Comparison of ENCODE assay signal across 18 cellular contexts in the genomic region with DNA sequence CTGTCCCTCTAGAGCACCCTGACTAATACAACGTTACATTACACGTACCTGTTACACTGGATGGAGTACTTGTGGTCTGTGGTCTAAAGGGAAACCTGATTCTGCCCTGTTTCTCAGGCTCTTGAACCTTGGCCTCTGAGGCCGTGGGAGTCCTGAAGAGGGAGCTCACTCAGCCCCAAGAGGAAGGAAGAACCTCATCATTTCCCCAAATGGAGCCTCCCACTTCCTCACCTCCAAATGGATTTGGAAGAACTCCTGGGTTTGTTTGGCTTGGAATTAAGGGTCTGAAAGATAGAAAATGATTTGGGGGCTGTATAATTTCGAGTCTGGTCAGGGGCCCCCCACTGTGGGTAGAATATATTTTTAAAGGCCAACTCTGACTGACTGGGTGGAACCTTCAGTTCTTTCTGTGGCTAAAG.
DNase-seq lines count a peak whose midpoint lies in the region; ATAC-seq and TF ChIP-seq lines count a peak whose summit lies in the region.
"Had no signal": no experiment of that assay in that cellular context is flagged by ENCODE, and none has a peak within 500 bp of the region (broad histone marks: within the 10 kb centered on the region; RNA-seq: fewer than 3 reads in every experiment).

No MANE protein-coding gene starts in this region.

- TF ChIP-seq CTCF in left ventricle myocardium inferior (IDR thresholded peaks at IDR 0.05; ENCODE audit: borderline replicate concordance): no peak
- no peak for TF ChIP-seq CTCF in upper lobe of left lung (IDR thresholded peaks at IDR 0.05)

- peaks cover 3% of the 10 kb centered on the region for H3K36me3 ChIP-seq in left ventricle myocardium inferior
- no peaks in the 10 kb centered on the region for H3K36me3 ChIP-seq in upper lobe of left lung
- H3K36me3 ChIP-seq: pancreas, tibial nerve had no signal

- H3K27me3 ChIP-seq in left ventricle myocardium inferior (ENCODE audit: low read depth) (no peaks in the 10 kb centered on the region), upper lobe of left lung (no peaks in the 10 kb centered on the region)
- H3K27me3 ChIP-seq: dorsolateral prefrontal cortex, pancreas, tibial nerve had no signal

- TF ChIP-seq EP300 in upper lobe of left lung (IDR thresholded peaks at IDR 0.05): no peak

- ATAC-seq in Right ventricle myocardium superior (ENCODE audit: poor library complexity): no peak
- peak; percentile 62 for ATAC-seq in GM21786 (IDR thresholded peaks at IDR 0.05; ENCODE audit: unreplicated experiment)
- ATAC-seq in HG03432 (IDR thresholded peaks at IDR 0.05; ENCODE audit: unreplicated experiment): peak; percentile 87
- ATAC-seq in upper lobe of left lung (ENCODE audit: low FRiP score in 2 of 2): no peak
- ATAC-seq: activated T-cell treated with anti-CD3 and anti-CD28 coated beads, Interleukin-2, amount 50 U/mL, for 4 hours; Panc1; pancreas had no signal

- DNase-seq in left ventricle myocardium inferior: no peak
- no peak for DNase-seq in Right ventricle myocardium superior
- no peak for DNase-seq in upper lobe of left lung
- DNase-seq in cerebellum (ENCODE audit: low spot score): no peak
- DNase-seq in NCI-H1694 (lab: John Stamatoyannopoulos, UW): no peak
- no peak for DNase-seq in NCI-H2196 treated with DMSO at 0.1 percent for 48 hours (lab: John Stamatoyannopoulos, UW; ENCODE audit: unreplicated experiment)
- DNase-seq: activated T-cell treated with anti-CD3 and anti-CD28 coated beads, Interleukin-2, amount 50 U/mL, for 4 hours; anterior cingulate cortex; dorsolateral prefrontal cortex; midbrain; NCI-H1092; NCI-H446; pancreas; T-helper 1 cell had no signal

- H3K4me3 ChIP-seq in left ventricle myocardium inferior: no peak overlapping the region
- no peak overlapping the region for H3K4me3 ChIP-seq in upper lobe of left lung
- H3K4me3 ChIP-seq: dorsolateral prefrontal cortex, pancreas, tibial nerve had no signal

- H3K4me1 ChIP-seq in left ventricle myocardium inferior (peaks cover 44% of the 10 kb centered on the region), upper lobe of left lung (peaks cover 11 to 35% (median 17%) of the 10 kb centered on the region in 4 donors)

- H3K9me3 ChIP-seq in left ventricle myocardium inferior (replicated peaks) (no peaks in the 10 kb centered on the region), upper lobe of left lung (no peaks in the 10 kb centered on the region)
- H3K9me3 ChIP-seq: pancreas, tibial nerve had no signal

- TF ChIP-seq POLR2A in upper lobe of left lung (IDR thresholded peaks at IDR 0.05): no peak

- peak overlapping the region; percentile 78 for H3K27ac ChIP-seq in left ventricle myocardium inferior (replicated peaks)
- peak overlapping the region; percentile 16 to 76 (median 43) for H3K27ac ChIP-seq in upper lobe of left lung
- H3K27ac ChIP-seq: dorsolateral prefrontal cortex, pancreas, tibial nerve had no signal

- intact Hi-C loops in left ventricle myocardium inferior (cut with micrococcal nuclease) (no loop called here), Right ventricle myocardium superior (cut with DNase I) (no loop called here)

- 72 to 76% methylated on average over 4 of the region's 4 CpGs for WGBS in upper lobe of left lung, 2 donors

Comparison
In these comparisons a context has a peak if more than half of its experiments do, and no peak if none do; other contexts are left out.
1. ATAC-seq: peak in GM21786 (single experiment) and HG03432 (single experiment); none in Right ventricle myocardium superior (single experiment) and upper lobe of left lung (0 of 2).